ENCODE assay signal across 8 cellular contexts in genomic region chr7:40232242-40232929, GRCh38.
DNase-seq lines count a peak whose midpoint lies in the region; ATAC-seq and TF ChIP-seq lines count a peak whose summit lies in the region.

No MANE protein-coding gene starts in this region.

- TF ChIP-seq CTCF in GM20000 (IDR thresholded peaks at IDR 0.05; ENCODE audit: extremely low read depth, missing control alignments) = peak; percentile 54
- peak; percentile 65 for TF ChIP-seq CTCF in activated CD8-positive, alpha-beta T cell treated with anti-CD3 and anti-CD28 coated beads for 36 hours (IDR thresholded peaks at IDR 0.05)
- TF ChIP-seq CTCF in tibial nerve (IDR thresholded peaks at IDR 0.05) = peak; percentile 29 to 48 (median 42)

- no peaks in the 10 kb centered on the region for H3K4me1 ChIP-seq in tibial nerve

- CTCF ChIA-PET in activated CD8-positive, alpha-beta T cell treated with anti-CD3 and anti-CD28 coated beads for 36 hours (lab: Charles Lee) = interaction anchor here (0.8 to 2.9 kb wide), 15 partner anchors 12 to 1650 kb away, joined by 3 to 26 read pairs (median 4); no protein-coding TSS in a partner anchor

- H3K27me3 ChIP-seq in tibial nerve = no peaks in the 10 kb centered on the region

- TF ChIP-seq EP300 in tibial nerve (IDR thresholded peaks at IDR 0.05) = no peak

- peaks cover 8% of the 10 kb centered on the region for H3K4me1 Mint-ChIP-seq in activated CD8-positive, alpha-beta T cell treated with anti-CD3 and anti-CD28 coated beads for 36 hours (ENCODE audit: low read depth)

- intact Hi-C loops in activated CD8-positive, alpha-beta T cell treated with anti-CD3 and anti-CD28 coated beads for 36 hours (cut with micrococcal nuclease) = no loop called here

- no peak overlapping the region for H3K27ac ChIP-seq in tibial nerve

- H3K9me3 Mint-ChIP-seq in activated CD8-positive, alpha-beta T cell treated with anti-CD3 and anti-CD28 coated beads for 36 hours = no peaks in the 10 kb centered on the region

- no peak for ATAC-seq in activated CD8-positive, alpha-beta T cell treated with anti-CD3 and anti-CD28 coated beads for 36 hours
- ATAC-seq in GM19452 (IDR thresholded peaks at IDR 0.05; ENCODE audit: unreplicated experiment) = no peak

- H3K4me3 Mint-ChIP-seq in activated CD8-positive, alpha-beta T cell treated with anti-CD3 and anti-CD28 coated beads for 36 hours = no peak overlapping the region

- DNase-seq in DMS 273 treated with DMSO at 0.1 percent for 48 hours (lab: John Stamatoyannopoulos, UW) (peak; percentile 40), GM20000 (ENCODE audit: low spot score) (peak; percentile 22), NCI-H1092 treated with DMSO at 0.1 percent for 48 hours (lab: John Stamatoyannopoulos, UW) (peak; percentile 23), inferior parietal cortex (ENCODE audit: extremely low spot score) (peak; percentile 81), tibial nerve (ENCODE audit: low spot score in 2 of 2) (peak in 1 of 2 donors; percentile 39), germinal center (ENCODE audit: low spot score) (no peak)
- peak; percentile 37 for DNase-seq in activated CD8-positive, alpha-beta T cell treated with anti-CD3 and anti-CD28 coated beads for 36 hours

- no peak overlapping the region for H3K4me3 ChIP-seq in tibial nerve

- POLR2A ChIA-PET in activated CD8-positive, alpha-beta T cell treated with anti-CD3 and anti-CD28 coated beads for 36 hours (lab: Charles Lee) = no interaction called here

- 25 to 27% methylated on average over 7 of the region's 7 CpGs for WGBS in tibial nerve, 2 donors

- H3K27ac Mint-ChIP-seq in activated CD8-positive, alpha-beta T cell treated with anti-CD3 and anti-CD28 coated beads for 36 hours = no peak overlapping the region

- H3K9me3 ChIP-seq in tibial nerve = no peaks in the 10 kb centered on the region

- H3K27me3 Mint-ChIP-seq in activated CD8-positive, alpha-beta T cell treated with anti-CD3 and anti-CD28 coated beads for 36 hours = no peaks in the 10 kb centered on the region

- H3K36me3 Mint-ChIP-seq in activated CD8-positive, alpha-beta T cell treated with anti-CD3 and anti-CD28 coated beads for 36 hours (ENCODE audit: low read depth) = no peaks in the 10 kb centered on the region

- H3K36me3 ChIP-seq in tibial nerve = no peaks in the 10 kb centered on the region

- no peak for TF ChIP-seq POLR2A in tibial nerve (IDR thresholded peaks at IDR 0.05)
